Comparison of ENCODE assay signal across 25 cellular contexts in the genomic region with DNA sequence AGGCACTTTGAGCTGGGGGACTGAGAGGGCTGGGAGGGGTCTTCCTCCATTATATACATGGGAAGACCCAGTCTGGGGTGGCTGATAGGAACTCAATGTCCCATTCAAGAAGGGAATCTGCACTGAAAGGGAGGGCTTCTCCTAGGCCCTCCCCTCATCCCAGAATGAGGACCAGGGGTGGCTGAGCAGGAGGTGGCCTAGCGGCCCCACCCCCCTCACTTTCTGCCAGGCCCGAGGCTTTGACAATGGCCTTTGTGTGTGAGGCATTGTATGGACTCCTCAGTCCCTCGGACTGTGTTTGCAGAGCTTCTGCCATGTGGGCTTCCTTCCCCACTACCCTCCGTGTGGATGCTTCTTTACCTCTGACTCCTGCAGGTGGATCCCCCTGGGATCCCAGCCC.
DNase-seq lines count a peak whose midpoint lies in the region; ATAC-seq lines count a peak whose summit lies in the region.
"Had no signal": no experiment of that assay in that cellular context is flagged by ENCODE, and none has a peak within 500 bp of the region (broad histone marks: within the 10 kb centered on the region; RNA-seq: fewer than 3 reads in every experiment).

No MANE protein-coding gene starts in this region.

- DNase-seq in NCI-H526 (lab: John Stamatoyannopoulos, UW) (peak; percentile 27 to 82), NCI-H526 treated with DMSO at 0.1 percent for 48 hours (lab: John Stamatoyannopoulos, UW) (no peak), midbrain (lab: John Stamatoyannopoulos, UW) (peak; percentile 83), LoVo (ENCODE audit: low spot score) (no peak), RPMI8226 (no peak)
- DNase-seq: activated CD4-positive, alpha-beta memory T cell treated with anti-CD3 and anti-CD28 coated beads for 36 hours; activated CD8-positive, alpha-beta memory T cell treated with anti-CD3 and anti-CD28 coated beads, Interleukin-2, amount 50 U/mL, for 48 hours; activated naive CD8-positive, alpha-beta T cell treated with anti-CD3 and anti-CD28 coated beads for 36 hours; AML-193; CD8-positive, alpha-beta memory T cell; effector CD4-positive, alpha-beta T cell; foreskin fibroblast; GDM1; left ventricle myocardium inferior; NCI-H1694; NCI-H2227 treated with DMSO at 0.1 percent for 48 hours; psoas muscle had no signal

- H3K27ac ChIP-seq in cingulate gyrus (ENCODE audit: low read depth, low read length) (peak overlapping the region; percentile 93), temporal lobe (ENCODE audit: low read depth, low read length) (peak overlapping the region; percentile 97)
- H3K27ac ChIP-seq: left ventricle myocardium inferior, psoas muscle, skin epidermis, suprapubic skin had no signal

- no peak for ATAC-seq in HG03108 (IDR thresholded peaks at IDR 0.05; ENCODE audit: unreplicated experiment)
- ATAC-seq: activated CD4-positive, CD25-positive, alpha-beta regulatory T cell treated with anti-CD3 and anti-CD28 coated beads, Interleukin-2, amount 50 U/mL, for 24 hours; K562; psoas muscle; Right ventricle myocardium inferior had no signal

Comparison
In these comparisons a context has a peak if more than half of its experiments do, and no peak if none do; other contexts are left out.
1. DNase-seq: peak in NCI-H526 (2 of 2) and midbrain (single experiment); none in NCI-H526 treated with DMSO at 0.1 percent for 48 hours (single experiment), LoVo (single experiment) and RPMI8226 (single experiment).